Comparison of ENCODE assay signal across 12 cellular contexts in genomic region chr10:130045091-130045652, GRCh38.
DNase-seq lines count a peak whose midpoint lies in the region; ATAC-seq and TF ChIP-seq lines count a peak whose summit lies in the region.
"Had no signal": no experiment of that assay in that cellular context is flagged by ENCODE, and none has a peak within 500 bp of the region (broad histone marks: within the 10 kb centered on the region; RNA-seq: fewer than 3 reads in every experiment).

No MANE protein-coding gene starts in this region.

- H3K4me1 ChIP-seq in Panc1 (ENCODE audit: control insufficient read depth, insufficient read depth, low read length) = no peaks in the 10 kb centered on the region

- ATAC-seq in Panc1 (peak; percentile 59; the same call in 1 of the 2 replicates), HG03442 (IDR thresholded peaks at IDR 0.05; ENCODE audit: unreplicated experiment) (no peak)
- no peak for ATAC-seq in activated T-cell treated with anti-CD3 and anti-CD28 coated beads, Interleukin-2, amount 50 U/mL, for 4 hours

- intact Hi-C loops in Panc1 (cut with micrococcal nuclease; ENCODE audit: unreplicated experiment) = no loop called here
- intact Hi-C loops in activated naive CD4-positive, alpha-beta T cell treated with anti-CD3 and anti-CD28 coated beads for 36 hours (cut with micrococcal nuclease) = no loop called here

- H3K9me3 Mint-ChIP-seq in activated naive CD4-positive, alpha-beta T cell treated with anti-CD3 and anti-CD28 coated beads for 36 hours = no peaks in the 10 kb centered on the region
- no peaks in the 10 kb centered on the region for H3K9me3 Mint-ChIP-seq in activated T-cell treated with anti-CD3 and anti-CD28 coated beads, Interleukin-2, amount 50 U/mL, for 4 hours

- no peaks in the 10 kb centered on the region for H3K9me3 ChIP-seq in Panc1 (ENCODE audit: control insufficient read depth, insufficient read depth, low read depth, low read length)

- no peak for DNase-seq in AG09319 (ENCODE audit: extremely low read depth, low read depth)
- DNase-seq in GM03348 (ENCODE audit: low spot score) = peak; percentile 75
- DNase-seq in Panc1 (ENCODE audit: low read depth, low spot score) = no peak
- peak; percentile 82 for DNase-seq in iPS-NIHi11 (ENCODE audit: low spot score)
- DNase-seq in kidney glomerular epithelial cell (lab: John Stamatoyannopoulos, UW) = no peak
- DNase-seq in activated naive CD4-positive, alpha-beta T cell treated with anti-CD3 and anti-CD28 coated beads for 36 hours = no peak
- DNase-seq in activated T-cell treated with anti-CD3 and anti-CD28 coated beads, Interleukin-2, amount 50 U/mL, for 4 hours = no peak
- DNase-seq: activated gamma-delta T cell; NCI-H1436 treated with DMSO at 0.1 percent for 48 hours; PC-9; stimulated activated CD8-positive, alpha-beta memory T cell treated with anti-CD3 and anti-CD28 coated beads, Interleukin-4, amount 100 ng/mL, for 48 hours had no signal

- H3K36me3 ChIP-seq in Panc1 (ENCODE audit: control insufficient read depth, insufficient read depth, low read length) = no peaks in the 10 kb centered on the region

- no peak overlapping the region for H3K4me3 Mint-ChIP-seq in activated naive CD4-positive, alpha-beta T cell treated with anti-CD3 and anti-CD28 coated beads for 36 hours
- H3K4me3 Mint-ChIP-seq in activated T-cell treated with anti-CD3 and anti-CD28 coated beads, Interleukin-2, amount 50 U/mL, for 4 hours = no peak overlapping the region

- no peak overlapping the region for H3K27ac ChIP-seq in Panc1 (ENCODE audit: low read length)
- H3K27ac ChIP-seq: PC-9 had no signal

- H3K27ac Mint-ChIP-seq in activated naive CD4-positive, alpha-beta T cell treated with anti-CD3 and anti-CD28 coated beads for 36 hours = no peak overlapping the region

- TF ChIP-seq CTCF in AG09319 (IDR thresholded peaks at IDR 0.05; ENCODE audit: low read depth, low read length) (peak; percentile 49), Panc1 (IDR thresholded peaks at IDR 0.05) (peak; percentile 81)

- CTCF ChIA-PET in Panc1 (lab: Charles Lee) = no interaction called here
- CTCF ChIA-PET in activated naive CD4-positive, alpha-beta T cell treated with anti-CD3 and anti-CD28 coated beads for 36 hours (lab: Charles Lee) = interaction anchor here (0.6 to 0.7 kb wide), 2 partner anchors 8 to 68 kb away, joined by 3 to 4 read pairs; no protein-coding TSS in a partner anchor

- no peaks in the 10 kb centered on the region for H3K4me1 Mint-ChIP-seq in activated naive CD4-positive, alpha-beta T cell treated with anti-CD3 and anti-CD28 coated beads for 36 hours (ENCODE audit: low read depth)
- no peaks in the 10 kb centered on the region for H3K4me1 Mint-ChIP-seq in activated T-cell treated with anti-CD3 and anti-CD28 coated beads, Interleukin-2, amount 50 U/mL, for 4 hours (ENCODE audit: low read depth)

- in situ Hi-C loops in Panc1 (cut with HindIII; ENCODE audit: low pct_unique_long_range_greater_than_20kb, low sequenced_read_pairs) = no loop called here

- H3K36me3 Mint-ChIP-seq in activated naive CD4-positive, alpha-beta T cell treated with anti-CD3 and anti-CD28 coated beads for 36 hours (ENCODE audit: low read depth) = no peaks in the 10 kb centered on the region
- H3K36me3 Mint-ChIP-seq in activated T-cell treated with anti-CD3 and anti-CD28 coated beads, Interleukin-2, amount 50 U/mL, for 4 hours (ENCODE audit: insufficient read depth) = no peaks in the 10 kb centered on the region

- peaks cover 11% of the 10 kb centered on the region for H3K27me3 Mint-ChIP-seq in activated naive CD4-positive, alpha-beta T cell treated with anti-CD3 and anti-CD28 coated beads for 36 hours (ENCODE audit: low read depth)
- peaks cover 10% of the 10 kb centered on the region for H3K27me3 Mint-ChIP-seq in activated T-cell treated with anti-CD3 and anti-CD28 coated beads, Interleukin-2, amount 50 U/mL, for 4 hours (ENCODE audit: low read depth)

- peaks cover 8% of the 10 kb centered on the region; the same call in 1 of the 2 replicates for H3K27me3 ChIP-seq in Panc1 (ENCODE audit: control insufficient read depth, insufficient read depth, low read length)

- no TSS peak for BruUV-seq in Panc1 (replicated peaks; lab: Mats Ljungman, UMichigan)

- POLR2A ChIA-PET in Panc1 (lab: Charles Lee) = no interaction called here

- no peak overlapping the region for H3K4me3 ChIP-seq in Panc1 (ENCODE audit: low read depth in 2 of 2, low read length in 2 of 2)
- H3K4me3 ChIP-seq: PC-9 had no signal

Comparison
In these comparisons a context has a peak if more than half of its experiments do, and no peak if none do; other contexts are left out.
1. DNase-seq: peak in GM03348 (single experiment) and iPS-NIHi11 (single experiment); none in AG09319 (single experiment), Panc1 (single experiment), kidney glomerular epithelial cell (single experiment), activated naive CD4-positive, alpha-beta T cell treated with anti-CD3 and anti-CD28 coated beads for 36 hours (single experiment) and activated T-cell treated with anti-CD3 and anti-CD28 coated beads, Interleukin-2, amount 50 U/mL, for 4 hours (single experiment).